Comparison of ENCODE assay signal across 16 cellular contexts in the genomic region with DNA sequence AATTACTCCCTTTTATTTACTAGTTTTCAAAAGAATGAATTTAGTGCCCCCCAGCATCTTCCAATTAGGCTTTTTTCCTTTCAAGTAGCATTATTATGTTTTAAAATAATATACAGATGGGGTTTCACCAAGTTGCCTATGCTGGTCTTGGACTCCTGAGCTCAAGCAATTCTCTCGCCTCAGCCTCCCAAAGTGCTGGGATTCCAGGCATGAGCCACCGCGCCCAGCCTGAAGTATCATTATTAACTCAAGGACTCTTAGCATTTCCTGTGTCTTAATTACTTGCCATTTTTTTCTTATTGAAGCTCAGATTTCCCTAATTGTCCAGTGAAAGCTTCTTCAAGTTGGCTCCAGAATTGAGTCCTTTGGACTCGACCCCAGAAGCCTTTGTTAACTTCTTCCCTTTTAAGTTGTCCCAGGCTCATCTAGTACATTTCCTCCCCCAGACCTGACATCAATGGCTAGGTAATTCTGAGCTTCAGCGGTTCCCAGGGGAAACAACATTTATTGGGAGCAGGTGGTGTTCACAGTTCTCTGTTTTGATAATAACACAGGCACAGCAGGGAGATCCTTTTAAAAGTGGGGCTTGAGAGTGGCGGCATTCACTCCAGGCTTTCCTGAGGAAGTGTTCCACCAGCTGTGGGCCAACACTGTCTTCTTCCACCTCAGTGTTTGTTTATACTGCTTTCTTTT. TPM values are rescaled to one million over a fixed set of nuclear protein-coding genes. Genes with fewer than 3 reads are reported as not detected.
A peak's percentile ranks its signal among the peaks of the same experiment; 100 is the strongest.
DNase-seq lines count a peak whose midpoint lies in the region; ATAC-seq and TF ChIP-seq lines count a peak whose summit lies in the region.
"Had no signal": no experiment of that assay in that cellular context is flagged by ENCODE, and none has a peak within 500 bp of the region (broad histone marks: within the 10 kb centered on the region; RNA-seq: fewer than 3 reads in every experiment).

No MANE protein-coding gene starts in this region.

- H3K4me3 Mint-ChIP-seq in type B pancreatic cell = no peak overlapping the region
- H3K4me3 Mint-ChIP-seq: activated CD4-positive, alpha-beta T cell treated with anti-CD3 and anti-CD28 coated beads for 36 hours had no signal

- no peaks in the 10 kb centered on the region for H3K27me3 Mint-ChIP-seq in type B pancreatic cell
- H3K27me3 Mint-ChIP-seq: activated CD4-positive, alpha-beta T cell treated with anti-CD3 and anti-CD28 coated beads for 36 hours had no signal

- no peaks in the 10 kb centered on the region for H3K9me3 Mint-ChIP-seq in type B pancreatic cell

- no peak for ATAC-seq in activated CD4-positive, CD25-positive, alpha-beta regulatory T cell treated with anti-CD3 and anti-CD28 coated beads, Interleukin-2, amount 50 U/mL, for 24 hours
- no peak for ATAC-seq in GM21529 (IDR thresholded peaks at IDR 0.05; ENCODE audit: unreplicated experiment)
- ATAC-seq: activated CD4-positive, alpha-beta T cell treated with anti-CD3 and anti-CD28 coated beads for 36 hours had no signal

- TF ChIP-seq CTCF in choroid plexus epithelial cell (conservative IDR thresholded peaks at IDR 0.05; ENCODE audit: low read depth, low read length) (no peak), type B pancreatic cell (conservative IDR thresholded peaks at IDR 0.05) (no peak)

- no peak overlapping the region for H3K4me3 ChIP-seq in choroid plexus epithelial cell (ENCODE audit: low read depth, low read length)
- H3K4me3 ChIP-seq: MG63, Peyer's patch had no signal

- peak overlapping the region; percentile 30 for H3K27ac Mint-ChIP-seq in type B pancreatic cell
- H3K27ac Mint-ChIP-seq: activated CD4-positive, alpha-beta T cell treated with anti-CD3 and anti-CD28 coated beads for 36 hours had no signal

- peaks cover 5% of the 10 kb centered on the region for H3K36me3 Mint-ChIP-seq in type B pancreatic cell

- H3K4me1 Mint-ChIP-seq in type B pancreatic cell (ENCODE audit: unreplicated experiment) = peaks cover 44% of the 10 kb centered on the region

- in situ Hi-C loops in ACHN (cut with HindIII; ENCODE audit: low pct_ligation_motif_present, low pct_unique_long_range_greater_than_20kb, low sequenced_read_pairs) = no loop called here

- DNase-seq in NCI-H2196 (lab: John Stamatoyannopoulos, UW; ENCODE audit: unreplicated experiment) (peak; percentile 31), NCI-H2196 treated with DMSO at 0.1 percent for 48 hours (lab: John Stamatoyannopoulos, UW; ENCODE audit: unreplicated experiment) (no peak), NCI-H2227 (lab: John Stamatoyannopoulos, UW; ENCODE audit: unreplicated experiment) (peak; percentile 94), choroid plexus epithelial cell (ENCODE audit: low read depth) (peak; percentile 7), type B pancreatic cell (ENCODE audit: extremely low spot score, unreplicated experiment) (no peak), ACHN (no peak)
- DNase-seq: 8988T; activated CD4-positive, alpha-beta T cell treated with anti-CD3 and anti-CD28 coated beads for 36 hours; activated T-cell treated with anti-CD3 and anti-CD28 coated beads, Interleukin-2, amount 50 U/mL, for 48 hours; foreskin fibroblast; MG63; Peyer's patch; stimulated activated CD4-positive, alpha-beta T cell treated with anti-CD3 and anti-CD28 coated beads, Interleukin-2, amount 100 ng/mL, for 24 hours; T-helper 1 cell had no signal

RNA-seq across cellular contexts. Expression of a gene that starts 10.0 kb away (rescaled TPM):
- total RNA-seq in type B pancreatic cell (ENCODE audit: low replicate concordance) = 440 and 517 TPM in 2 replicates

RNA-seq across cellular contexts. Expression of a gene that starts 49.9 kb away (rescaled TPM):
- 37.9 and 51.2 TPM in 2 replicates for total RNA-seq in type B pancreatic cell (ENCODE audit: low replicate concordance)

Comparison
In these comparisons a context has a peak if more than half of its experiments do, and no peak if none do; other contexts are left out.
1. DNase-seq: peak in NCI-H2196 (single experiment), NCI-H2227 (single experiment) and choroid plexus epithelial cell (single experiment); none in NCI-H2196 treated with DMSO at 0.1 percent for 48 hours (single experiment), type B pancreatic cell (single experiment) and ACHN (single experiment).